27 cellular contexts compared by ENCODE assay signal in the genomic region with DNA sequence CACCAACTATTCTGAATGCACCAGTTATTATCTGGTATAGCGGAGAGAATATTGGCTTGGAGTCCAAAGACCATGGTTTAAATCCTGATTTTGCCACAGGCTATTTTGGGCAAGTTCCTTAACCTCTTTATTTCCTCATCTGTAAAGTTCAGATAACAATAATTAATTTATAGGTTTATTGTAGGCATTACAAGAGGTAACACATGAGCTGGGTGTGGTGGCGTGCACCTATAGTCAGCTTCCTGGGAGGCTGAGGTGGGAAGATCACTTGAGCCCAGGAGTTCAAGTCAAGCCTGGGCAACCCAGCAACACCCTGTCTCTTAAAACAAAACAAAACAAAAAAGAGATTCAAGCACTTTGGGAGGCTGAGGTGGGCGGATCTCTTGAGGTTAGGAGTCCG.
"Had no signal": no experiment of that assay in that cellular context is flagged by ENCODE, and none has a peak within 500 bp of the region (broad histone marks: within the 10 kb centered on the region; RNA-seq: fewer than 3 reads in every experiment).

No MANE protein-coding gene starts in this region.

- FAIRE-seq: colon, endometrium, endothelial cell of umbilical vein, frontal cortex had no signal

- H3K36me3 ChIP-seq: colonic mucosa, esophagus muscularis mucosa, esophagus squamous epithelium, gastrocnemius medialis, gastroesophageal sphincter, heart left ventricle, heart right ventricle had no signal

- H3K4me1 ChIP-seq: colonic mucosa, esophagus muscularis mucosa, gastrocnemius medialis, gastroesophageal sphincter, heart left ventricle, heart right ventricle had no signal

- H3K4me3 ChIP-seq: colonic mucosa, coronary artery, dorsolateral prefrontal cortex, esophagus muscularis mucosa, esophagus squamous epithelium, gastrocnemius medialis, gastroesophageal sphincter, heart left ventricle, heart right ventricle had no signal

- ATAC-seq: effector memory CD8-positive, alpha-beta T cell; esophagus mucosa; foreskin keratinocyte; gastrocnemius medialis; gastroesophageal sphincter; heart left ventricle; heart right ventricle had no signal

- H3K9me3 ChIP-seq: colonic mucosa, esophagus muscularis mucosa, esophagus squamous epithelium, gastrocnemius medialis, gastroesophageal sphincter, heart left ventricle had no signal

- DNase-seq: colonic mucosa; cortex of kidney; dermis blood vessel endothelial cell; dorsolateral prefrontal cortex; effector CD4-positive, alpha-beta T cell; effector CD8-positive, alpha-beta T cell; effector memory CD4-positive, alpha-beta T cell; effector memory CD8-positive, alpha-beta T cell; erythroblast; esophagus squamous epithelium; foreskin fibroblast; foreskin keratinocyte; foreskin melanocyte; gastrocnemius medialis; glutamatergic neuron; head of caudate nucleus; heart left ventricle; heart right ventricle had no signal

- H3K27ac ChIP-seq: colonic mucosa, coronary artery, dorsolateral prefrontal cortex, epithelial cell of prostate, esophagus muscularis mucosa, esophagus squamous epithelium, foreskin keratinocyte, gastrocnemius medialis, gastroesophageal sphincter, heart left ventricle, heart right ventricle had no signal

- H3K27me3 ChIP-seq: colonic mucosa, esophagus muscularis mucosa, esophagus squamous epithelium, foreskin keratinocyte, gastrocnemius medialis, gastroesophageal sphincter, heart left ventricle, heart right ventricle had no signal
